ENCODE assay signal across 1 cellular context in genomic region chr10:97321032-97321806, GRCh38.
A peak's percentile ranks its signal among the peaks of the same experiment; 100 is the strongest.
TF ChIP-seq lines count a peak whose summit lies in the region.

No MANE protein-coding gene starts in this region.

TF ChIP-seq in K562, 482 proteins besides CTCF, POLR2A, EP300 and RAD21 (continued from another document):
- TF ChIP-seq ZNF318 (IDR thresholded peaks at IDR 0.05; ENCODE audit: borderline replicate concordance in 1 of 2, low read depth in 1 of 2) (no peak), RBFOX2 (IDR thresholded peaks at IDR 0.05; ENCODE audit: low read depth, low read length) (0 out of 2 replicates have a peak, but pooled peaks have one; percentile 29), ZBTB33 (CRISPR knock-in tag; IDR thresholded peaks at IDR 0.05) (peak; percentile 86), BRF1 (IDR thresholded peaks at IDR 0.05; ENCODE audit: borderline replicate concordance, extremely low read depth, insufficient read length) (no peak), FOSL1 (tag; conservative IDR thresholded peaks at IDR 0.05) (no peak), ZNF79 (CRISPR knock-in tag; IDR thresholded peaks at IDR 0.05; ENCODE audit: low read depth) (no peak)
- TF ChIP-seq, protein P1, sequence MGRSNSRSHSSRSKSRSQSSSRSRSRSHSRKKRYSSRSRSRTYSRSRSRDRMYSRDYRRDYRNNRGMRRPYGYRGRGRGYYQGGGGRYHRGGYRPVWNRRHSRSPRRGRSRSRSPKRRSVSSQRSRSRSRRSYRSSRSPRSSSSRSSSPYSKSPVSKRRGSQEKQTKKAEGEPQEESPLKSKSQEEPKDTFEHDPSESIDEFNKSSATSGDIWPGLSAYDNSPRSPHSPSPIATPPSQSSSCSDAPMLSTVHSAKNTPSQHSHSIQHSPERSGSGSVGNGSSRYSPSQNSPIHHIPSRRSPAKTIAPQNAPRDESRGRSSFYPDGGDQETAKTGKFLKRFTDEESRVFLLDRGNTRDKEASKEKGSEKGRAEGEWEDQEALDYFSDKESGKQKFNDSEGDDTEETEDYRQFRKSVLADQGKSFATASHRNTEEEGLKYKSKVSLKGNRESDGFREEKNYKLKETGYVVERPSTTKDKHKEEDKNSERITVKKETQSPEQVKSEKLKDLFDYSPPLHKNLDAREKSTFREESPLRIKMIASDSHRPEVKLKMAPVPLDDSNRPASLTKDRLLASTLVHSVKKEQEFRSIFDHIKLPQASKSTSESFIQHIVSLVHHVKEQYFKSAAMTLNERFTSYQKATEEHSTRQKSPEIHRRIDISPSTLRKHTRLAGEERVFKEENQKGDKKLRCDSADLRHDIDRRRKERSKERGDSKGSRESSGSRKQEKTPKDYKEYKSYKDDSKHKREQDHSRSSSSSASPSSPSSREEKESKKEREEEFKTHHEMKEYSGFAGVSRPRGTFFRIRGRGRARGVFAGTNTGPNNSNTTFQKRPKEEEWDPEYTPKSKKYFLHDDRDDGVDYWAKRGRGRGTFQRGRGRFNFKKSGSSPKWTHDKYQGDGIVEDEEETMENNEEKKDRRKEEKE (IDR thresholded peaks at IDR 0.05; ENCODE audit: borderline replicate concordance in 1 of 2, control insufficient read depth in 1 of 2, low read depth in 2 of 2, low read length in 1 of 2), result no peak
TF ChIP-seq in K562: peak in this region for 3.
